8 cellular contexts compared by ENCODE assay signal in genomic region chr2:19347619-19348562, GRCh38. TPM values are rescaled to one million over a fixed set of nuclear protein-coding genes. Genes with fewer than 3 reads are reported as not detected.
DNase-seq lines count a peak whose midpoint lies in the region; ATAC-seq and TF ChIP-seq lines count a peak whose summit lies in the region.

No MANE protein-coding gene starts in this region.

- peaks cover 10% of the 10 kb centered on the region for H3K4me1 ChIP-seq in psoas muscle
- no peaks in the 10 kb centered on the region for H3K4me1 ChIP-seq in urinary bladder (ENCODE audit: insufficient read depth)

- H3K27ac ChIP-seq in angular gyrus (ENCODE audit: low read depth, low read length) = peak overlapping the region; percentile 95
- H3K27ac ChIP-seq in psoas muscle = peak overlapping the region; percentile 91
- peak overlapping the region; percentile 95 for H3K27ac ChIP-seq in urinary bladder (ENCODE audit: low read depth)

- no peak for TF ChIP-seq CTCF in psoas muscle (IDR thresholded peaks at IDR 0.05)

- 1% methylated on average over 72 to 76 of the region's 76 CpGs for WGBS in psoas muscle, 3 donors
- 2% methylated on average over 76 of the region's 76 CpGs for WGBS in urinary bladder

- peak overlapping the region; percentile 88 for H3K4me3 Mint-ChIP-seq in T-helper 17 cell

- H3K4me3 ChIP-seq in psoas muscle (peak overlapping the region; percentile 73), urinary bladder (ENCODE audit: low read depth, low read length) (peak overlapping the region; percentile 71)

- TF ChIP-seq POLR2A in GM18505 (IDR thresholded peaks at IDR 0.05; ENCODE audit: borderline replicate concordance, extremely low read depth, insufficient read depth, insufficient read length) = peak; percentile 97

- peak; percentile 94 for DNase-seq in NCI-H1694 treated with DMSO at 0.1 percent for 48 hours (lab: John Stamatoyannopoulos, UW)
- peak; percentile 87 to 99 (median 96) for DNase-seq in T-helper 17 cell
- peak; percentile 96 for DNase-seq in left ventricle myocardium superior
- DNase-seq in psoas muscle = peak; percentile 97

- intact Hi-C loops in left ventricle myocardium superior (cut with micrococcal nuclease) = no loop called here
- intact Hi-C loops in psoas muscle (cut with DNase I) = no loop called here

- H3K36me3 ChIP-seq in psoas muscle (ENCODE audit: insufficient read depth in 1 of 2, low read depth in 1 of 2) (peaks cover 0 to 21% of the 10 kb centered on the region in 2 donors), urinary bladder (ENCODE audit: insufficient read depth) (peaks cover 2% of the 10 kb centered on the region)

- peak overlapping the region; percentile 97 for H3K27ac Mint-ChIP-seq in T-helper 17 cell

- peaks cover 4% of the 10 kb centered on the region for H3K9me3 ChIP-seq in T-helper 17 cell (ENCODE audit: control insufficient read depth, low read length, poor library complexity, severe bottlenecking)
- H3K9me3 ChIP-seq in psoas muscle = no peaks in the 10 kb centered on the region

- H3K4me1 Mint-ChIP-seq in T-helper 17 cell = peaks cover 16% of the 10 kb centered on the region

- H3K27me3 ChIP-seq in psoas muscle (ENCODE audit: insufficient read depth in 3 of 3, low read length in 2 of 3) = no peaks in the 10 kb centered on the region

- ATAC-seq in GM18505 (IDR thresholded peaks at IDR 0.05; ENCODE audit: unreplicated experiment) (peak; percentile 95), HG02943 (IDR thresholded peaks at IDR 0.05; ENCODE audit: low read depth, unreplicated experiment) (peak; percentile 94), T-helper 17 cell (peak; percentile 90), left ventricle myocardium superior (peak; percentile 98), psoas muscle (peak; percentile 96 to 98 (median 98))

- H3K27me3 Mint-ChIP-seq in T-helper 17 cell = peaks cover 35% of the 10 kb centered on the region

- peaks cover under 1% of the 10 kb centered on the region for H3K36me3 Mint-ChIP-seq in T-helper 17 cell (ENCODE audit: low read depth)

RNA-seq across cellular contexts. Expression of gene OSR1, which starts 10.5 kb away (rescaled TPM):
- total RNA-seq in T-helper 17 cell (not detected), left ventricle myocardium superior (8.0 TPM), psoas muscle (1 to 10 TPM; 2.0 to 6.7 (median 3.3) TPM), urinary bladder (93.7 TPM)
- polyA plus RNA-seq in psoas muscle (1 to 10 TPM; 1.1 to 3.3 (median 1.3) TPM), urinary bladder (144 TPM)

Comparison
In these comparisons a context has a peak if more than half of its experiments do, and no peak if none do; other contexts are left out.
1. Peak in every context shown above with its lines: DNase-seq, ATAC-seq, H3K4me3 ChIP-seq and H3K27ac ChIP-seq.
2. RNA of gene OSR1, which starts 10.5 kb away (total RNA-seq): 93.7 TPM in urinary bladder (single experiment); 8.0 TPM in left ventricle myocardium superior (single experiment), 2.0 to 6.7 TPM in psoas muscle and not detected in T-helper 17 cell; every median in the first group is over 10 times any median in the second.